In the genomic region with DNA sequence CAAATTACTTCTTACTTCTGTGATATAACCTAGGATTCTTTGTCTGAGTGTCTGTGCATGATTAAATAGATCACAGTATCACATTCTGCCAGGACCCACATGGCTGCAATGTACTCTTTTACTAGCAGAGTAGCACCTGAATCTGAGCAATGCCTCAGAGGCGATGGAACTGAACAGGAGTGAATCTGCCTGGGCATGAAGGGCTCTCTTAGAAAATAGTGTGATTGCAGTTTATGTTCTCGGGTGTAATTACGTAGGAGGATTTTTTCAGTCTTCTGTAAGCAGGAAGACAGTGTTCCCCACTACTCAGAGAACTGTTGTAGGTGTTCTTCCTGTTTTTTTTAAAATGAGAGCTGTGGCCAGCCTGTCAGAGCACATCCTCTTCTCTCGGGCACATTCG, we compare ENCODE assay signal across 15 cellular contexts.
A peak's percentile ranks its signal among the peaks of the same experiment; 100 is the strongest.
DNase-seq lines count a peak whose midpoint lies in the region; ATAC-seq and TF ChIP-seq lines count a peak whose summit lies in the region.
"Had no signal": no experiment of that assay in that cellular context is flagged by ENCODE, and none has a peak within 500 bp of the region (broad histone marks: within the 10 kb centered on the region; RNA-seq: fewer than 3 reads in every experiment).

No MANE protein-coding gene starts in this region.

- TF ChIP-seq POLR2A in erythroblast (IDR thresholded peaks at IDR 0.05; ENCODE audit: low read length) = no peak

- 47 to 53% methylated on average over 5 of the region's 5 CpGs for WGBS in GM23248 (ENCODE audit: low coverage in 1 of 2, low lambda C conversion rate in 2 of 2, missing lambda C conversion rate in 2 of 2), 2 experiments

- CTCF ChIA-PET in activated CD4-positive, alpha-beta T cell treated with anti-CD3 and anti-CD28 coated beads for 36 hours (lab: Charles Lee) = no interaction called here

- no peak overlapping the region for H3K4me3 ChIP-seq in RWPE2 (ENCODE audit: severe bottlenecking)
- no peak overlapping the region for H3K4me3 ChIP-seq in GM23248

- no peak overlapping the region for H3K27ac Mint-ChIP-seq in activated CD4-positive, alpha-beta T cell treated with anti-CD3 and anti-CD28 coated beads, Interleukin-2, amount 10 ng/mL, durations not matched to agents 24 days and 14 days
- no peak overlapping the region for H3K27ac Mint-ChIP-seq in activated CD4-positive, alpha-beta T cell treated with anti-CD3 and anti-CD28 coated beads for 36 hours
- H3K27ac Mint-ChIP-seq: CD8-positive, alpha-beta memory T cell; HFFc6 had no signal

- in situ Hi-C loops in GM23248 (cut with MboI) = no loop called here

- no peak overlapping the region for H3K4me2 ChIP-seq in GM23248 (ENCODE audit: unreplicated experiment)

- H3K4me3 Mint-ChIP-seq in activated CD4-positive, alpha-beta T cell treated with anti-CD3 and anti-CD28 coated beads, Interleukin-2, amount 10 ng/mL, durations not matched to agents 24 days and 14 days = no peak overlapping the region
- no peak overlapping the region for H3K4me3 Mint-ChIP-seq in activated CD4-positive, alpha-beta T cell treated with anti-CD3 and anti-CD28 coated beads for 36 hours
- H3K4me3 Mint-ChIP-seq: CD8-positive, alpha-beta memory T cell; HFFc6 had no signal

- H3K9ac ChIP-seq in GM23248 = no peak overlapping the region

- no peaks in the 10 kb centered on the region for H3K36me3 Mint-ChIP-seq in activated CD4-positive, alpha-beta T cell treated with anti-CD3 and anti-CD28 coated beads, Interleukin-2, amount 10 ng/mL, durations not matched to agents 24 days and 14 days (ENCODE audit: low read depth)
- H3K36me3 Mint-ChIP-seq in activated CD4-positive, alpha-beta T cell treated with anti-CD3 and anti-CD28 coated beads for 36 hours (ENCODE audit: low read depth) = no peaks in the 10 kb centered on the region
- H3K36me3 Mint-ChIP-seq: CD8-positive, alpha-beta memory T cell had no signal

- H3K27ac ChIP-seq in RWPE2 (ENCODE audit: poor library complexity, severe bottlenecking) (peak overlapping the region; percentile 63), foreskin keratinocyte (peak overlapping the region; percentile 68), GM23248 (no peak overlapping the region)
- H3K27ac ChIP-seq: 22Rv1 had no signal

- intact Hi-C loops in activated CD4-positive, alpha-beta T cell treated with anti-CD3 and anti-CD28 coated beads, Interleukin-2, amount 10 ng/mL, durations not matched to agents 24 days and 14 days (cut with micrococcal nuclease) = no loop called here
- intact Hi-C loops in activated CD4-positive, alpha-beta T cell treated with anti-CD3 and anti-CD28 coated beads for 36 hours (cut with DNase I, micrococcal nuclease) = no loop called here

- H3K4me1 Mint-ChIP-seq in activated CD4-positive, alpha-beta T cell treated with anti-CD3 and anti-CD28 coated beads, Interleukin-2, amount 10 ng/mL, durations not matched to agents 24 days and 14 days = no peaks in the 10 kb centered on the region
- peaks cover 7% of the 10 kb centered on the region for H3K4me1 Mint-ChIP-seq in activated CD4-positive, alpha-beta T cell treated with anti-CD3 and anti-CD28 coated beads for 36 hours
- H3K4me1 Mint-ChIP-seq: CD8-positive, alpha-beta memory T cell had no signal

- H4K20me1 ChIP-seq in GM23248 (ENCODE audit: insufficient read depth) = no peaks in the 10 kb centered on the region

- H3K27me3 ChIP-seq in RWPE2 (ENCODE audit: insufficient read depth, poor library complexity, severe bottlenecking) (no peaks in the 10 kb centered on the region), foreskin keratinocyte (no peaks in the 10 kb centered on the region), GM23248 (replicated peaks; ENCODE audit: insufficient read depth) (no peaks in the 10 kb centered on the region)

- no peaks in the 10 kb centered on the region for H3K79me2 ChIP-seq in GM23248 (ENCODE audit: insufficient read depth)

- H3K9me3 ChIP-seq in RWPE2 (ENCODE audit: severe bottlenecking) (no peaks in the 10 kb centered on the region), GM23248 (ENCODE audit: low read depth) (no peaks in the 10 kb centered on the region)
- H3K9me3 ChIP-seq: Caco-2 had no signal

- no peaks in the 10 kb centered on the region for H3K9me2 ChIP-seq in GM23248 (ENCODE audit: insufficient read depth)

- no peak for ATAC-seq in activated CD4-positive, alpha-beta T cell treated with anti-CD3 and anti-CD28 coated beads for 36 hours
- peak; percentile 63 for ATAC-seq in RWPE2 (ENCODE audit: low read depth)
- peak; percentile 73 for ATAC-seq in foreskin keratinocyte
- ATAC-seq: HepG2 had no signal

- no peak overlapping the region for H2AFZ ChIP-seq in GM23248

- H3F3A ChIP-seq in GM23248 (ENCODE audit: insufficient read depth) = no peaks in the 10 kb centered on the region

- peak; percentile 41 for DNase-seq in activated CD4-positive, alpha-beta T cell treated with anti-CD3 and anti-CD28 coated beads, Interleukin-2, amount 10 ng/mL, durations not matched to agents 24 days and 14 days
- DNase-seq in activated CD4-positive, alpha-beta T cell treated with anti-CD3 and anti-CD28 coated beads for 36 hours = no peak
- DNase-seq in RWPE2 (ENCODE audit: low spot score) = no peak
- peak; percentile 74 to 89 for DNase-seq in foreskin keratinocyte
- DNase-seq in GM23248 = no peak
- DNase-seq in erythroblast (lab: John Stamatoyannopoulos, UW) = no peak
- DNase-seq in pons (ENCODE audit: low spot score) = no peak
- DNase-seq: Caco-2; CD8-positive, alpha-beta memory T cell; DND-41; GF-D8; HCEC 1CT; HFFc6 had no signal

- H3K27me3 Mint-ChIP-seq in activated CD4-positive, alpha-beta T cell treated with anti-CD3 and anti-CD28 coated beads, Interleukin-2, amount 10 ng/mL, durations not matched to agents 24 days and 14 days = no peaks in the 10 kb centered on the region
- H3K27me3 Mint-ChIP-seq in activated CD4-positive, alpha-beta T cell treated with anti-CD3 and anti-CD28 coated beads for 36 hours = peaks cover 2% of the 10 kb centered on the region

- POLR2A ChIA-PET in activated CD4-positive, alpha-beta T cell treated with anti-CD3 and anti-CD28 coated beads for 36 hours (lab: Charles Lee) = no interaction called here

- H3K4me1 ChIP-seq in RWPE2 (ENCODE audit: insufficient read depth, poor library complexity, severe bottlenecking) = peaks cover 6% of the 10 kb centered on the region
- peaks cover 4% of the 10 kb centered on the region for H3K4me1 ChIP-seq in foreskin keratinocyte
- H3K4me1 ChIP-seq in GM23248 (ENCODE audit: insufficient read depth) = no peaks in the 10 kb centered on the region
- H3K4me1 ChIP-seq: Caco-2 had no signal

- no peak for TF ChIP-seq CTCF in RWPE2 (IDR thresholded peaks at IDR 0.05; ENCODE audit: poor library complexity, severe bottlenecking)
- TF ChIP-seq CTCF in foreskin keratinocyte (conservative IDR thresholded peaks at IDR 0.05) = no peak

- no peaks in the 10 kb centered on the region for H3K9me3 Mint-ChIP-seq in activated CD4-positive, alpha-beta T cell treated with anti-CD3 and anti-CD28 coated beads, Interleukin-2, amount 10 ng/mL, durations not matched to agents 24 days and 14 days
- H3K9me3 Mint-ChIP-seq in activated CD4-positive, alpha-beta T cell treated with anti-CD3 and anti-CD28 coated beads for 36 hours (ENCODE audit: low read depth) = no peaks in the 10 kb centered on the region
- H3K9me3 Mint-ChIP-seq: CD8-positive, alpha-beta memory T cell; HFFc6 had no signal

- H3K36me3 ChIP-seq in RWPE2 (ENCODE audit: low read depth) = no peaks in the 10 kb centered on the region
- H3K36me3 ChIP-seq in GM23248 (ENCODE audit: low read depth) = no peaks in the 10 kb centered on the region

Comparison
In these comparisons a context has a peak if more than half of its experiments do, and no peak if none do; other contexts are left out.
1. DNase-seq: peak in activated CD4-positive, alpha-beta T cell treated with anti-CD3 and anti-CD28 coated beads, Interleukin-2, amount 10 ng/mL, durations not matched to agents 24 days and 14 days (single experiment) and foreskin keratinocyte (2 of 2); none in activated CD4-positive, alpha-beta T cell treated with anti-CD3 and anti-CD28 coated beads for 36 hours (single experiment), RWPE2 (single experiment), GM23248 (single experiment), erythroblast (0 of 2) and pons (single experiment).